ENCODE assay signal across 19 cellular contexts in genomic region chr11:2681408-2682145, GRCh38. TPM values are rescaled to one million over a fixed set of nuclear protein-coding genes. Genes with fewer than 3 reads are reported as not detected.
A peak's percentile ranks its signal among the peaks of the same experiment; 100 is the strongest.
DNase-seq lines count a peak whose midpoint lies in the region; ATAC-seq and TF ChIP-seq lines count a peak whose summit lies in the region.
"Had no signal": no experiment of that assay in that cellular context is flagged by ENCODE, and none has a peak within 500 bp of the region (broad histone marks: within the 10 kb centered on the region; RNA-seq: fewer than 3 reads in every experiment).

No MANE protein-coding gene starts in this region.

- no peaks in the 10 kb centered on the region for H3K27me3 Mint-ChIP-seq in activated naive CD4-positive, alpha-beta T cell treated with anti-CD3 and anti-CD28 coated beads for 36 hours (ENCODE audit: low read depth)
- no peaks in the 10 kb centered on the region for H3K27me3 Mint-ChIP-seq in activated CD8-positive, alpha-beta memory T cell treated with anti-CD3 and anti-CD28 coated beads, Interleukin-2, amount 10 ng/mL, durations not matched to agents 7 days and 5 days
- H3K27me3 Mint-ChIP-seq: central memory CD8-positive, alpha-beta T cell; effector memory CD8-positive, alpha-beta T cell had no signal

- ATAC-seq in HG02840 (IDR thresholded peaks at IDR 0.05; ENCODE audit: low FRiP score, unreplicated experiment) = no peak
- ATAC-seq in activated CD8-positive, alpha-beta memory T cell treated with anti-CD3 and anti-CD28 coated beads, Interleukin-2, amount 10 ng/mL, durations not matched to agents 7 days and 5 days = no peak
- no peak for ATAC-seq in GM21528 (IDR thresholded peaks at IDR 0.05; ENCODE audit: low FRiP score, unreplicated experiment)
- ATAC-seq: CD8-positive, alpha-beta T cell; effector memory CD8-positive, alpha-beta T cell had no signal

- peak overlapping the region; percentile 3; the same call in 1 of the 2 replicates for H3K4me2 ChIP-seq in OCI-LY1 (ENCODE audit: low read length)

- no peaks in the 10 kb centered on the region for H3K79me2 ChIP-seq in OCI-LY1 (ENCODE audit: insufficient read depth, low read length)
- H3K79me2 ChIP-seq: parathyroid adenoma had no signal

- no peaks in the 10 kb centered on the region for H3K9me3 Mint-ChIP-seq in activated naive CD4-positive, alpha-beta T cell treated with anti-CD3 and anti-CD28 coated beads for 36 hours
- no peaks in the 10 kb centered on the region for H3K9me3 Mint-ChIP-seq in activated CD8-positive, alpha-beta memory T cell treated with anti-CD3 and anti-CD28 coated beads, Interleukin-2, amount 10 ng/mL, durations not matched to agents 7 days and 5 days (ENCODE audit: low read depth)
- H3K9me3 Mint-ChIP-seq: CD8-positive, alpha-beta T cell; central memory CD8-positive, alpha-beta T cell; effector memory CD8-positive, alpha-beta T cell had no signal

- H3K27ac Mint-ChIP-seq in activated naive CD4-positive, alpha-beta T cell treated with anti-CD3 and anti-CD28 coated beads for 36 hours = no peak overlapping the region
- no peak overlapping the region for H3K27ac Mint-ChIP-seq in activated CD8-positive, alpha-beta memory T cell treated with anti-CD3 and anti-CD28 coated beads, Interleukin-2, amount 10 ng/mL, durations not matched to agents 7 days and 5 days
- H3K27ac Mint-ChIP-seq: CD8-positive, alpha-beta T cell; effector memory CD8-positive, alpha-beta T cell had no signal

- H3F3A ChIP-seq in OCI-LY1 (ENCODE audit: insufficient read depth, low read length) = no peaks in the 10 kb centered on the region

- H3K4me3 Mint-ChIP-seq in activated naive CD4-positive, alpha-beta T cell treated with anti-CD3 and anti-CD28 coated beads for 36 hours = no peak overlapping the region
- H3K4me3 Mint-ChIP-seq in activated CD8-positive, alpha-beta memory T cell treated with anti-CD3 and anti-CD28 coated beads, Interleukin-2, amount 10 ng/mL, durations not matched to agents 7 days and 5 days = no peak overlapping the region
- H3K4me3 Mint-ChIP-seq: CD8-positive, alpha-beta T cell; central memory CD8-positive, alpha-beta T cell; effector memory CD8-positive, alpha-beta T cell had no signal

- H3K36me3 Mint-ChIP-seq in activated naive CD4-positive, alpha-beta T cell treated with anti-CD3 and anti-CD28 coated beads for 36 hours (ENCODE audit: low read depth) = no peaks in the 10 kb centered on the region
- H3K36me3 Mint-ChIP-seq in activated CD8-positive, alpha-beta memory T cell treated with anti-CD3 and anti-CD28 coated beads, Interleukin-2, amount 10 ng/mL, durations not matched to agents 7 days and 5 days = no peaks in the 10 kb centered on the region

- no peak overlapping the region for H2AFZ ChIP-seq in OCI-LY1 (ENCODE audit: low read length)
- H2AFZ ChIP-seq: parathyroid adenoma had no signal

- WGBS in suprapubic skin = 79% methylated on average over 5 of the region's 5 CpGs

- no peaks in the 10 kb centered on the region for H3K27me3 ChIP-seq in OCI-LY1 (ENCODE audit: insufficient read depth, low read length)
- no peaks in the 10 kb centered on the region for H3K27me3 ChIP-seq in iPS-15b (ENCODE audit: control insufficient read depth, insufficient read depth, low read length)
- no peaks in the 10 kb centered on the region for H3K27me3 ChIP-seq in suprapubic skin
- H3K27me3 ChIP-seq: adrenal gland, SJCRH30 had no signal

- TF ChIP-seq CTCF in OCI-LY1 (IDR thresholded peaks at IDR 0.05; ENCODE audit: low read length) (no peak), suprapubic skin (IDR thresholded peaks at IDR 0.05) (no peak)

- TF ChIP-seq EP300 in suprapubic skin (IDR thresholded peaks at IDR 0.05) = no peak

- CTCF ChIA-PET in activated naive CD4-positive, alpha-beta T cell treated with anti-CD3 and anti-CD28 coated beads for 36 hours (lab: Charles Lee) = no interaction called here
- CTCF ChIA-PET in activated CD8-positive, alpha-beta memory T cell treated with anti-CD3 and anti-CD28 coated beads, Interleukin-2, amount 10 ng/mL, durations not matched to agents 7 days and 5 days (lab: Charles Lee) = interaction anchor here (0.9 kb wide), 1 partner anchor 149 kb away, joined by 3 read pairs; no protein-coding TSS in a partner anchor

- peaks cover 7% of the 10 kb centered on the region for H3K4me1 Mint-ChIP-seq in activated naive CD4-positive, alpha-beta T cell treated with anti-CD3 and anti-CD28 coated beads for 36 hours (ENCODE audit: low read depth)
- no peaks in the 10 kb centered on the region for H3K4me1 Mint-ChIP-seq in activated CD8-positive, alpha-beta memory T cell treated with anti-CD3 and anti-CD28 coated beads, Interleukin-2, amount 10 ng/mL, durations not matched to agents 7 days and 5 days
- H3K4me1 Mint-ChIP-seq: central memory CD8-positive, alpha-beta T cell had no signal

- H3K36me3 ChIP-seq in OCI-LY1 (ENCODE audit: insufficient read depth, low read length) = no peaks in the 10 kb centered on the region
- peaks cover 3% of the 10 kb centered on the region for H3K36me3 ChIP-seq in iPS-15b (ENCODE audit: control insufficient read depth, insufficient read depth, low read length)
- peaks cover 3% of the 10 kb centered on the region for H3K36me3 ChIP-seq in suprapubic skin
- H3K36me3 ChIP-seq: adrenal gland had no signal

- intact Hi-C loops in activated naive CD4-positive, alpha-beta T cell treated with anti-CD3 and anti-CD28 coated beads for 36 hours (cut with micrococcal nuclease) = no loop called here

- no peak overlapping the region for H3K9ac ChIP-seq in OCI-LY1 (ENCODE audit: low read length)
- peak overlapping the region; percentile 1 for H3K9ac ChIP-seq in iPS-15b (ENCODE audit: low read depth, low read length)
- H3K9ac ChIP-seq: parathyroid adenoma had no signal

- H3K9me2 ChIP-seq in OCI-LY1 (ENCODE audit: low read depth, low read length) = no peaks in the 10 kb centered on the region

- no peak overlapping the region for H3K27ac ChIP-seq in OCI-LY1 (ENCODE audit: low read depth, low read length, poor library complexity, severe bottlenecking)
- no peak overlapping the region for H3K27ac ChIP-seq in suprapubic skin
- H3K27ac ChIP-seq: parathyroid adenoma, SJCRH30 had no signal

- peak; percentile 2 for DNase-seq in activated naive CD4-positive, alpha-beta T cell treated with anti-CD3 and anti-CD28 coated beads for 36 hours
- DNase-seq in activated naive CD4-positive, alpha-beta T cell (lab: John Stamatoyannopoulos, UW) = no peak
- peak; percentile 25 to 32 for DNase-seq in suprapubic skin (ENCODE audit: low spot score in 2 of 2)
- no peak for DNase-seq in activated CD8-positive, alpha-beta memory T cell treated with anti-CD3 and anti-CD28 coated beads, Interleukin-2, amount 10 ng/mL, durations not matched to agents 7 days and 5 days
- DNase-seq: activated CD4-positive, alpha-beta T cell treated with anti-CD3 and anti-CD28 coated beads, Interleukin-2, amount 50 U/mL, for 4 hours; CD8-positive, alpha-beta T cell; effector memory CD8-positive, alpha-beta T cell; GOT3; kidney; NCI-H146; SJCRH30; stimulated activated naive CD4-positive, alpha-beta T cell had no signal

- TF ChIP-seq POLR2A in suprapubic skin (IDR thresholded peaks at IDR 0.05) = no peak

- no peaks in the 10 kb centered on the region for H4K20me1 ChIP-seq in OCI-LY1 (ENCODE audit: insufficient read depth, low read length)

- H3K9me3 ChIP-seq in OCI-LY1 (ENCODE audit: low read length) (no peaks in the 10 kb centered on the region), iPS-15b (ENCODE audit: control insufficient read depth, insufficient read depth, low read length) (no peaks in the 10 kb centered on the region), suprapubic skin (no peaks in the 10 kb centered on the region)
- H3K9me3 ChIP-seq: adrenal gland, SJCRH30 had no signal

- H3K4me3 ChIP-seq in OCI-LY1 (ENCODE audit: low read depth, low read length, poor library complexity, severe bottlenecking) (no peak overlapping the region), iPS-15b (ENCODE audit: low read depth, low read length) (no peak overlapping the region), suprapubic skin (no peak overlapping the region)
- H3K4me3 ChIP-seq: adrenal gland, SJCRH30 had no signal

- H3K4me1 ChIP-seq in OCI-LY1 (ENCODE audit: insufficient read depth, low read length, severe bottlenecking) (peaks cover 25% of the 10 kb centered on the region), iPS-15b (ENCODE audit: control insufficient read depth, insufficient read depth, low read length) (peaks cover 8% of the 10 kb centered on the region), suprapubic skin (no peaks in the 10 kb centered on the region)
- H3K4me1 ChIP-seq: parathyroid adenoma had no signal

RNA-seq across cellular contexts. Expression of gene KCNQ1OT1, which starts 18.2 kb away (rescaled TPM):
- under 1 TPM; 0.17 to 0.20 TPM for total RNA-seq in activated naive CD4-positive, alpha-beta T cell treated with anti-CD3 and anti-CD28 coated beads for 36 hours
- 1 to 10 TPM; 2.5 to 4.5 (median 3.1) TPM for total RNA-seq in suprapubic skin
- total RNA-seq in activated CD8-positive, alpha-beta memory T cell treated with anti-CD3 and anti-CD28 coated beads, Interleukin-2, amount 10 ng/mL, durations not matched to agents 7 days and 5 days = under 1 TPM; 0.33 to 0.44 TPM

Comparison
In these comparisons a context has a peak if more than half of its experiments do, and no peak if none do; other contexts are left out.
1. DNase-seq: peak in activated naive CD4-positive, alpha-beta T cell treated with anti-CD3 and anti-CD28 coated beads for 36 hours (single experiment) and suprapubic skin (2 of 2); none in activated naive CD4-positive, alpha-beta T cell (0 of 4) and activated CD8-positive, alpha-beta memory T cell treated with anti-CD3 and anti-CD28 coated beads, Interleukin-2, amount 10 ng/mL, durations not matched to agents 7 days and 5 days (single experiment).